17 cellular contexts compared by ENCODE assay signal in genomic region chr2:143529118-143529720, GRCh38.
DNase-seq lines count a peak whose midpoint lies in the region; ATAC-seq lines count a peak whose summit lies in the region.
"Had no signal": no experiment of that assay in that cellular context is flagged by ENCODE, and none has a peak within 500 bp of the region (broad histone marks: within the 10 kb centered on the region; RNA-seq: fewer than 3 reads in every experiment).

No MANE protein-coding gene starts in this region.

- peaks cover 64% of the 10 kb centered on the region for H3K36me3 Mint-ChIP-seq in activated naive CD4-positive, alpha-beta T cell treated with anti-CD3 and anti-CD28 coated beads, Interleukin-2, amount 10 ng/mL, durations not matched to agents 7 days and 5 days
- H3K36me3 Mint-ChIP-seq in central memory CD8-positive, alpha-beta T cell (ENCODE audit: insufficient read depth) = peaks cover 24% of the 10 kb centered on the region
- peaks cover 29 to 35% of the 10 kb centered on the region in 2 donors for H3K36me3 Mint-ChIP-seq in stimulated activated naive B cell treated with anti-CD40 and anti-IgM and Interleukin-4, amounts not matched to agents 10 μg/mL and 1 μg/mL and 100 μg/mL, for 72 hours

- no peaks in the 10 kb centered on the region for H3K9me3 Mint-ChIP-seq in activated naive CD4-positive, alpha-beta T cell treated with anti-CD3 and anti-CD28 coated beads, Interleukin-2, amount 10 ng/mL, durations not matched to agents 7 days and 5 days
- H3K9me3 Mint-ChIP-seq in central memory CD8-positive, alpha-beta T cell = no peaks in the 10 kb centered on the region
- peaks cover 0 to 3% of the 10 kb centered on the region in 2 donors for H3K9me3 Mint-ChIP-seq in stimulated activated naive B cell treated with anti-CD40 and anti-IgM and Interleukin-4, amounts not matched to agents 10 μg/mL and 1 μg/mL and 100 μg/mL, for 72 hours

- CTCF ChIA-PET in activated naive CD4-positive, alpha-beta T cell treated with anti-CD3 and anti-CD28 coated beads, Interleukin-2, amount 10 ng/mL, durations not matched to agents 7 days and 5 days (lab: Charles Lee) = no interaction called here

- H3K4me1 Mint-ChIP-seq in activated naive CD4-positive, alpha-beta T cell treated with anti-CD3 and anti-CD28 coated beads, Interleukin-2, amount 10 ng/mL, durations not matched to agents 7 days and 5 days = peaks cover 38% of the 10 kb centered on the region
- H3K4me1 Mint-ChIP-seq in central memory CD8-positive, alpha-beta T cell = peaks cover 43% of the 10 kb centered on the region
- H3K4me1 Mint-ChIP-seq in stimulated activated naive B cell treated with anti-CD40 and anti-IgM and Interleukin-4, amounts not matched to agents 10 μg/mL and 1 μg/mL and 100 μg/mL, for 72 hours = peaks cover 8 to 15% of the 10 kb centered on the region in 2 donors

- H3K4me3 Mint-ChIP-seq in activated naive CD4-positive, alpha-beta T cell treated with anti-CD3 and anti-CD28 coated beads, Interleukin-2, amount 10 ng/mL, durations not matched to agents 7 days and 5 days = no peak overlapping the region
- H3K4me3 Mint-ChIP-seq in central memory CD8-positive, alpha-beta T cell = no peak overlapping the region
- no peak overlapping the region for H3K4me3 Mint-ChIP-seq in stimulated activated naive B cell treated with anti-CD40 and anti-IgM and Interleukin-4, amounts not matched to agents 10 μg/mL and 1 μg/mL and 100 μg/mL, for 72 hours

- no peaks in the 10 kb centered on the region for H3K27me3 Mint-ChIP-seq in activated naive CD4-positive, alpha-beta T cell treated with anti-CD3 and anti-CD28 coated beads, Interleukin-2, amount 10 ng/mL, durations not matched to agents 7 days and 5 days
- H3K27me3 Mint-ChIP-seq in central memory CD8-positive, alpha-beta T cell = no peaks in the 10 kb centered on the region
- no peaks in the 10 kb centered on the region for H3K27me3 Mint-ChIP-seq in stimulated activated naive B cell treated with anti-CD40 and anti-IgM and Interleukin-4, amounts not matched to agents 10 μg/mL and 1 μg/mL and 100 μg/mL, for 72 hours

- DNase-seq in activated naive CD4-positive, alpha-beta T cell treated with anti-CD3 and anti-CD28 coated beads, Interleukin-2, amount 10 ng/mL, durations not matched to agents 7 days and 5 days = no peak
- no peak for DNase-seq in activated naive CD4-positive, alpha-beta T cell treated with Interleukin-2 at 50 U/mL for 16 hours
- DNase-seq in NCI-H82 treated with DMSO at 0.1 percent for 48 hours (lab: John Stamatoyannopoulos, UW; ENCODE audit: unreplicated experiment) (peak; percentile 66), KG1 (lab: John Stamatoyannopoulos, UW) (no peak), AG08395 (ENCODE audit: low spot score) (no peak), NOMO-1 treated with dmso at 0.1 percent for 144 hours (lab: John Stamatoyannopoulos, UW; ENCODE audit: unreplicated experiment) (no peak)
- DNase-seq in central memory CD8-positive, alpha-beta T cell (ENCODE audit: low spot score in 2 of 2) = no peak
- DNase-seq in stimulated activated naive B cell treated with anti-CD40 and anti-IgM and Interleukin-4, amounts not matched to agents 10 μg/mL and 1 μg/mL and 100 μg/mL, for 72 hours = no peak
- DNase-seq: activated gamma-delta T cell, brain microvascular endothelial cell, gastrocnemius medialis, GM23248, left colon, NCI-H1092, NCI-H2107, NCI-H774 had no signal

- H3K27ac Mint-ChIP-seq in activated naive CD4-positive, alpha-beta T cell treated with anti-CD3 and anti-CD28 coated beads, Interleukin-2, amount 10 ng/mL, durations not matched to agents 7 days and 5 days = peak overlapping the region; percentile 0
- peak overlapping the region; percentile 14 for H3K27ac Mint-ChIP-seq in central memory CD8-positive, alpha-beta T cell (ENCODE audit: low read depth)
- H3K27ac Mint-ChIP-seq in stimulated activated naive B cell treated with anti-CD40 and anti-IgM and Interleukin-4, amounts not matched to agents 10 μg/mL and 1 μg/mL and 100 μg/mL, for 72 hours = peak overlapping the region; percentile 6

- no peak for ATAC-seq in central memory CD8-positive, alpha-beta T cell (replicated peaks; ENCODE audit: extremely low read depth, poor library complexity, severe bottlenecking)
- ATAC-seq in stimulated activated naive B cell treated with anti-CD40 and anti-IgM and Interleukin-4, amounts not matched to agents 10 μg/mL and 1 μg/mL and 100 μg/mL, for 72 hours (replicated peaks) = no peak
- ATAC-seq: gastrocnemius medialis, left colon, sciatic nerve had no signal
